2 cellular contexts compared by ENCODE assay signal in the genomic region with DNA sequence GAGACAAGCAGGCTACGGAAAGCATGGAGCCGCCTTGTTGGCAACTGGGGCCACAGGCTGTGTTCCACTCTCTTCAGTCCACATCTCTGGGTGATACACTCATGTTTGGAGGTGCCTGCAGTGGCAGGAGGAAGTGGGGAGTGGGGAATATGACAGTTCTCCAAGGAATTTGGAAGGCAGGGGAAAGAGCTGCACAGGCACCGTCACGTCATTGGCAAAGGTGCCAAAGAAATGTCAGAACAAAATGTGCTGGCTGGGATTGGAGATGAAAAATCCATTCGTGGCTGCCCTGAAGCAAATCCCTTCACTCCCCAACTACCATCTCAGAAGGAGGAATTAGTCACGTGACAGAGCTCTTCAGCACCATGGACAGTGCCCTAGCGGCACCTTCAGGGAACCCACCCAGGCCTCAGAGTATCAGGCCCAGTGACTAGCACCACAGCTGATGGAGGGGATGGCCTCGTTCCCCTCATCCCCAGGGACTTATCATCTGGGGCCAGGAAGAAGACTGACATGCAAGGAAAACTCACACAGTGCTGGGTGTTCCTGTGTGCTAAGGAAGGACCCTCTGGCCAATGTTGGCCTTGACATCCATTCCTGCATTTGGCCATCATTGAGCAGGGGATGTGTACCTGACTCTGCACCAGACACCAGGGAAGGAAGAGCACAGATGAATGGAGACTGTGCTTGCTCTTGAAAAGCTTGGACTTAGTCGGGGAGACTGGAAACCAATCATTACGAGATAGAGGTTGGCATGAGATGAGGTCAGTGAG.
TF ChIP-seq lines count a peak whose summit lies in the region.

No MANE protein-coding gene starts in this region.

TF ChIP-seq in SK-N-SH, 30 proteins besides CTCF, POLR2A, EP300 and RAD21 (continued from another document):
- TF ChIP-seq, protein P1, sequence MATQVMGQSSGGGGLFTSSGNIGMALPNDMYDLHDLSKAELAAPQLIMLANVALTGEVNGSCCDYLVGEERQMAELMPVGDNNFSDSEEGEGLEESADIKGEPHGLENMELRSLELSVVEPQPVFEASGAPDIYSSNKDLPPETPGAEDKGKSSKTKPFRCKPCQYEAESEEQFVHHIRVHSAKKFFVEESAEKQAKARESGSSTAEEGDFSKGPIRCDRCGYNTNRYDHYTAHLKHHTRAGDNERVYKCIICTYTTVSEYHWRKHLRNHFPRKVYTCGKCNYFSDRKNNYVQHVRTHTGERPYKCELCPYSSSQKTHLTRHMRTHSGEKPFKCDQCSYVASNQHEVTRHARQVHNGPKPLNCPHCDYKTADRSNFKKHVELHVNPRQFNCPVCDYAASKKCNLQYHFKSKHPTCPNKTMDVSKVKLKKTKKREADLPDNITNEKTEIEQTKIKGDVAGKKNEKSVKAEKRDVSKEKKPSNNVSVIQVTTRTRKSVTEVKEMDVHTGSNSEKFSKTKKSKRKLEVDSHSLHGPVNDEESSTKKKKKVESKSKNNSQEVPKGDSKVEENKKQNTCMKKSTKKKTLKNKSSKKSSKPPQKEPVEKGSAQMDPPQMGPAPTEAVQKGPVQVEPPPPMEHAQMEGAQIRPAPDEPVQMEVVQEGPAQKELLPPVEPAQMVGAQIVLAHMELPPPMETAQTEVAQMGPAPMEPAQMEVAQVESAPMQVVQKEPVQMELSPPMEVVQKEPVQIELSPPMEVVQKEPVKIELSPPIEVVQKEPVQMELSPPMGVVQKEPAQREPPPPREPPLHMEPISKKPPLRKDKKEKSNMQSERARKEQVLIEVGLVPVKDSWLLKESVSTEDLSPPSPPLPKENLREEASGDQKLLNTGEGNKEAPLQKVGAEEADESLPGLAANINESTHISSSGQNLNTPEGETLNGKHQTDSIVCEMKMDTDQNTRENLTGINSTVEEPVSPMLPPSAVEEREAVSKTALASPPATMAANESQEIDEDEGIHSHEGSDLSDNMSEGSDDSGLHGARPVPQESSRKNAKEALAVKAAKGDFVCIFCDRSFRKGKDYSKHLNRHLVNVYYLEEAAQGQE (IDR thresholded peaks at IDR 0.05; ENCODE audit: low read depth, low read length): peak; percentile 98
- TF ChIP-seq SIN3A (IDR thresholded peaks at IDR 0.05; ENCODE audit: borderline replicate concordance, low read depth, low read length): no peak
- no peak for TF ChIP-seq RFX5 (IDR thresholded peaks at IDR 0.05; ENCODE audit: low read length)
- TF ChIP-seq, protein P2, sequence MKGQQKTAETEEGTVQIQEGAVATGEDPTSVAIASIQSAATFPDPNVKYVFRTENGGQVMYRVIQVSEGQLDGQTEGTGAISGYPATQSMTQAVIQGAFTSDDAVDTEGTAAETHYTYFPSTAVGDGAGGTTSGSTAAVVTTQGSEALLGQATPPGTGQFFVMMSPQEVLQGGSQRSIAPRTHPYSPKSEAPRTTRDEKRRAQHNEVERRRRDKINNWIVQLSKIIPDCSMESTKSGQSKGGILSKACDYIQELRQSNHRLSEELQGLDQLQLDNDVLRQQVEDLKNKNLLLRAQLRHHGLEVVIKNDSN (IDR thresholded peaks at IDR 0.05; ENCODE audit: borderline replicate concordance, low read depth): peak; percentile 83

TF ChIP-seq in SK-N-SH treated with all-trans-retinoic acid at 6 μM for 48 hours, 23 proteins besides CTCF, POLR2A, EP300 and RAD21 (continued from another document):
- TF ChIP-seq, protein P3, sequence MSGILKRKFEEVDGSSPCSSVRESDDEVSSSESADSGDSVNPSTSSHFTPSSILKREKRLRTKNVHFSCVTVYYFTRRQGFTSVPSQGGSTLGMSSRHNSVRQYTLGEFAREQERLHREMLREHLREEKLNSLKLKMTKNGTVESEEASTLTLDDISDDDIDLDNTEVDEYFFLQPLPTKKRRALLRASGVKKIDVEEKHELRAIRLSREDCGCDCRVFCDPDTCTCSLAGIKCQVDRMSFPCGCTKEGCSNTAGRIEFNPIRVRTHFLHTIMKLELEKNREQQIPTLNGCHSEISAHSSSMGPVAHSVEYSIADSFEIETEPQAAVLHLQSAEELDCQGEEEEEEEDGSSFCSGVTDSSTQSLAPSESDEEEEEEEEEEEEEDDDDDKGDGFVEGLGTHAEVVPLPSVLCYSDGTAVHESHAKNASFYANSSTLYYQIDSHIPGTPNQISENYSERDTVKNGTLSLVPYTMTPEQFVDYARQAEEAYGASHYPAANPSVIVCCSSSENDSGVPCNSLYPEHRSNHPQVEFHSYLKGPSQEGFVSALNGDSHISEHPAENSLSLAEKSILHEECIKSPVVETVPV (CRISPR knock-in tag; IDR thresholded peaks at IDR 0.05): no peak
- TF ChIP-seq ZNF565 (CRISPR knock-in tag; conservative IDR thresholded peaks at IDR 0.05; ENCODE audit: low read depth) (no peak), ISL1 (CRISPR knock-in tag; IDR thresholded peaks at IDR 0.05) (no peak)
TF ChIP-seq in SK-N-SH treated with all-trans-retinoic acid at 6 μM for 48 hours: peak in this region for 0.
